9 cellular contexts compared by ENCODE assay signal in genomic region chr16:21646721-21647561, GRCh38. TPM values are rescaled to one million over a fixed set of nuclear protein-coding genes. Genes with fewer than 3 reads are reported as not detected.
DNase-seq lines count a peak whose midpoint lies in the region; ATAC-seq, FAIRE-seq and TF ChIP-seq lines count a peak whose summit lies in the region.
"Had no signal": no experiment of that assay in that cellular context is flagged by ENCODE, and none has a peak within 500 bp of the region (broad histone marks: within the 10 kb centered on the region; RNA-seq: fewer than 3 reads in every experiment).

No MANE protein-coding gene starts in this region.

- no TSS peak for BruUV-seq in HepG2 (replicated peaks; lab: Mats Ljungman, UMichigan)

- no peak for TF ChIP-seq CTCF in HepG2 (CRISPR knock-in tag; IDR thresholded peaks at IDR 0.05)

- POLR2A ChIA-PET in HepG2 (lab: Yijun Ruan, JAX) = no interaction called here

- H3K9me3 ChIP-seq in HepG2 (ENCODE audit: low read length) (no peaks in the 10 kb centered on the region), thymus (ENCODE audit: control insufficient read depth) (no peaks in the 10 kb centered on the region)

- CTCF ChIA-PET in HepG2 (lab: Yijun Ruan, JAX; ENCODE audit: low intra/inter-chr PET ratio, low total read pairs) = no interaction called here

- TF ChIP-seq EP300 in HepG2 (IDR thresholded peaks at IDR 0.05; ENCODE audit: low read depth in 2 of 2, low read length in 2 of 2) = no peak
- no peak for TF ChIP-seq EP300 in HepG2 (CRISPR knock-in tag; IDR thresholded peaks at IDR 0.05; ENCODE audit: borderline replicate concordance)

- FAIRE-seq in HepG2 (lab: Jason Lieb, UNC) = no peak

- WGBS in HepG2 (ENCODE audit: low lambda C conversion rate) = 93% methylated on average over 18 of the region's 18 CpGs
- WGBS in thymus = 75% methylated on average over 18 of the region's 18 CpGs

- no peak overlapping the region for H2AFZ ChIP-seq in HepG2 (ENCODE audit: low read length)

- H3K4me3 ChIP-seq in HepG2 (replicated peaks in 1 of 3; ENCODE audit: insufficient read depth in 1 of 3, low read depth in 2 of 3, low read length in 3 of 3) = no peak overlapping the region
- no peak overlapping the region for H3K4me3 ChIP-seq in thymus (ENCODE audit: low read length)

- no peak for TF ChIP-seq RAD21 in HepG2 (CRISPR knock-in tag; IDR thresholded peaks at IDR 0.05)

- ATAC-seq in GM19035 (IDR thresholded peaks at IDR 0.05; ENCODE audit: unreplicated experiment) (peak; percentile 88), HG03060 (IDR thresholded peaks at IDR 0.05; ENCODE audit: low read depth, unreplicated experiment) (peak; percentile 79), HepG2 (peak; percentile 65)

- intact Hi-C loops in HepG2 (cut with micrococcal nuclease; ENCODE audit: unreplicated experiment) = no loop called here

- H3K27me3 ChIP-seq in HepG2 (ENCODE audit: control insufficient read depth in 1 of 2, insufficient read depth in 2 of 2, low read length in 2 of 2) (no peaks in the 10 kb centered on the region), thymus (ENCODE audit: control insufficient read depth, insufficient read depth) (no peaks in the 10 kb centered on the region)

- peaks cover 4 to 9% of the 10 kb centered on the region in 2 experiments; a peak in 3 of 5 replicates for H3K36me3 ChIP-seq in HepG2 (replicated peaks in 1 of 2; ENCODE audit: control insufficient read depth in 1 of 2, insufficient read depth in 2 of 2, low read length in 2 of 2)
- no peaks in the 10 kb centered on the region for H3K36me3 ChIP-seq in thymus (ENCODE audit: control insufficient read depth, insufficient read depth)

- DNase-seq in activated CD4-positive, alpha-beta T cell treated with anti-CD3 and anti-CD28 coated beads, Interleukin-2, amount 50 U/mL, for 24 hours (ENCODE audit: low read depth in 1 of 2, low spot score in 1 of 2) = peak; percentile 32 to 62
- no peak for DNase-seq in HepG2 (ENCODE audit: low spot score)
- DNase-seq in anterior cingulate cortex (lab: John Stamatoyannopoulos, UW) = no peak
- no peak for DNase-seq in NCI-H748 (lab: John Stamatoyannopoulos, UW; ENCODE audit: unreplicated experiment)
- DNase-seq in foreskin melanocyte = no peak
- DNase-seq: left cardiac atrium had no signal

- H4K20me1 ChIP-seq in HepG2 (ENCODE audit: insufficient read depth, low read length) = peaks cover 3% of the 10 kb centered on the region; the same call in 1 of the 2 replicates

- H3K79me2 ChIP-seq in HepG2 (ENCODE audit: insufficient read depth, low read length) = no peaks in the 10 kb centered on the region

- H3K4me1 ChIP-seq in HepG2 (ENCODE audit: insufficient read depth, low read length) (peaks cover 23% of the 10 kb centered on the region), thymus (ENCODE audit: control insufficient read depth, insufficient read depth, low read length) (peaks cover 17% of the 10 kb centered on the region)

- TF ChIP-seq POLR2A in HepG2 (IDR thresholded peaks at IDR 0.05; ENCODE audit: insufficient read depth in 1 of 2, low read depth in 2 of 2, low read length in 2 of 2) = no peak

- H3K9ac ChIP-seq in HepG2 (ENCODE audit: insufficient read depth, low read depth, low read length) = no peak overlapping the region

- no peak overlapping the region for H3K4me2 ChIP-seq in HepG2 (ENCODE audit: low read depth, low read length)

- in situ Hi-C loops in HepG2 (cut with HindIII; ENCODE audit: extremely low pct_ligation_motif_present, low pct_unique_long_range_greater_than_20kb) = no loop called here

- H3K27ac ChIP-seq in HepG2 (ENCODE audit: extremely low read length, insufficient read depth, low read length) (peak overlapping the region; percentile 4), thymus (ENCODE audit: low read depth) (peak overlapping the region; percentile 82)

TF ChIP-seq in HepG2, 621 proteins besides CTCF, POLR2A, EP300 and RAD21 (continues in another document):
- TF ChIP-seq BCL6 (CRISPR knock-in tag; IDR thresholded peaks at IDR 0.05) (no peak), FOXK1 (CRISPR knock-in tag; IDR thresholded peaks at IDR 0.05; ENCODE audit: borderline replicate concordance, low read depth) (0 out of 2 replicates have a peak, but pooled peaks have one; percentile 7)

RNA-seq across cellular contexts. Expression of gene IGSF6, which starts 5.5 kb away (rescaled TPM):
- not detected in 2 replicates for total RNA-seq in HepG2 (2016; rRNA removed; fragmentation: Illumina TruSeq; extraction: Trizol)
- not detected in 2 replicates for total RNA-seq in HepG2 (2016; cell fraction: cytosol; rRNA removed; fragmentation: Illumina TruSeq; extraction: Trizol; ENCODE audit: low read depth)
- total RNA-seq in HepG2 (2016; cell fraction: insoluble cytoplasmic fraction; rRNA removed; fragmentation: Illumina TruSeq; extraction: Trizol) = not detected in 2 replicates
- total RNA-seq in HepG2 (2016; cell fraction: membrane; rRNA removed; fragmentation: Illumina TruSeq; extraction: Trizol) = not detected in 2 replicates
- not detected in 2 replicates for total RNA-seq in HepG2 (2016; cell fraction: nucleus; rRNA removed; fragmentation: Illumina TruSeq; extraction: Trizol)
- polyA plus RNA-seq in HepG2 (2011; rRNA removed) = not detected in 2 replicates
- polyA plus RNA-seq in HepG2 (2011; cell fraction: cytosol; rRNA removed) = not detected in 2 replicates
- not detected in 2 replicates for polyA plus RNA-seq in HepG2 (2011; cell fraction: nucleus; rRNA removed)
- polyA plus RNA-seq in HepG2 (2012) = 0.19 and 0.24 TPM in 2 replicates
- polyA plus RNA-seq in HepG2 (2016; cell fraction: cytosol; fragmentation: Illumina TruSeq; extraction: Trizol; ENCODE audit: low read depth) = not detected in 2 replicates
- polyA plus RNA-seq in HepG2 (2016; cell fraction: insoluble cytoplasmic fraction; fragmentation: Illumina TruSeq; extraction: Trizol; ENCODE audit: low read depth) = not detected in 2 replicates
- polyA plus RNA-seq in HepG2 (2016; cell fraction: membrane; fragmentation: Illumina TruSeq; extraction: Trizol; ENCODE audit: low read depth) = not detected in 2 replicates
- not detected in 2 replicates for polyA plus RNA-seq in HepG2 (2016; cell fraction: nucleus; fragmentation: Illumina TruSeq; extraction: Trizol; ENCODE audit: insufficient read depth, low read depth)
- not detected in 2 replicates for polyA minus RNA-seq in HepG2 (2011; rRNA and poly(A)+ RNA removed; ENCODE audit: low replicate concordance)
- not detected in 2 replicates for polyA minus RNA-seq in HepG2 (2011; cell fraction: cytosol; rRNA and poly(A)+ RNA removed)
- not detected in 2 replicates for polyA minus RNA-seq in HepG2 (2011; cell fraction: nucleus; rRNA and poly(A)+ RNA removed)
- 16.2 TPM for polyA plus RNA-seq in thymus

RNA-seq across cellular contexts. Expression of gene OTOA, which starts 16.8 kb away (rescaled TPM):
- 0.11 and 0.15 TPM in 2 replicates for total RNA-seq in HepG2 (2016; rRNA removed; fragmentation: Illumina TruSeq; extraction: Trizol)
- total RNA-seq in HepG2 (2016; cell fraction: cytosol; rRNA removed; fragmentation: Illumina TruSeq; extraction: Trizol; ENCODE audit: low read depth) = 0.09 and 0.10 TPM in 2 replicates
- total RNA-seq in HepG2 (2016; cell fraction: insoluble cytoplasmic fraction; rRNA removed; fragmentation: Illumina TruSeq; extraction: Trizol) = 0.06 and 0.11 TPM in 2 replicates
- 0.10 TPM in 1 of 2 replicates, not detected in the other for total RNA-seq in HepG2 (2016; cell fraction: membrane; rRNA removed; fragmentation: Illumina TruSeq; extraction: Trizol)
- total RNA-seq in HepG2 (2016; cell fraction: nucleus; rRNA removed; fragmentation: Illumina TruSeq; extraction: Trizol) = 0.40 and 0.50 TPM in 2 replicates
- polyA plus RNA-seq in HepG2 (2011; rRNA removed) (0.01 and 0.05 TPM in 2 replicates), thymus (1.3 TPM)
- 0.04 and 0.09 TPM in 2 replicates for polyA plus RNA-seq in HepG2 (2011; cell fraction: cytosol; rRNA removed)
- polyA plus RNA-seq in HepG2 (2011; cell fraction: nucleus; rRNA removed) = 0.06 and 0.10 TPM in 2 replicates
- polyA plus RNA-seq in HepG2 (2012) = 0.04 TPM in 1 of 2 replicates, not detected in the other
- polyA plus RNA-seq in HepG2 (2016; cell fraction: cytosol; fragmentation: Illumina TruSeq; extraction: Trizol; ENCODE audit: low read depth) = 0.05 TPM in 1 of 2 replicates, not detected in the other
- polyA plus RNA-seq in HepG2 (2016; cell fraction: insoluble cytoplasmic fraction; fragmentation: Illumina TruSeq; extraction: Trizol; ENCODE audit: low read depth) = 0.08 TPM in 1 of 2 replicates, not detected in the other
- polyA plus RNA-seq in HepG2 (2016; cell fraction: membrane; fragmentation: Illumina TruSeq; extraction: Trizol; ENCODE audit: low read depth) = 0.06 TPM in 1 of 2 replicates, not detected in the other
- 0.20 and 0.56 TPM in 2 replicates for polyA plus RNA-seq in HepG2 (2016; cell fraction: nucleus; fragmentation: Illumina TruSeq; extraction: Trizol; ENCODE audit: insufficient read depth, low read depth)
- polyA minus RNA-seq in HepG2 (2011; rRNA and poly(A)+ RNA removed; ENCODE audit: low replicate concordance) = 0.05 TPM in 1 of 2 replicates, not detected in the other
- polyA minus RNA-seq in HepG2 (2011; cell fraction: cytosol; rRNA and poly(A)+ RNA removed) = not detected in 2 replicates
- polyA minus RNA-seq in HepG2 (2011; cell fraction: nucleus; rRNA and poly(A)+ RNA removed) = 0.25 and 0.26 TPM in 2 replicates

RNA-seq across cellular contexts. Expression of gene METTL9, which starts 47.6 kb away (rescaled TPM):
- 175 and 204 TPM in 2 replicates for total RNA-seq in HepG2 (2016; rRNA removed; fragmentation: Illumina TruSeq; extraction: Trizol)
- total RNA-seq in HepG2 (2016; cell fraction: cytosol; rRNA removed; fragmentation: Illumina TruSeq; extraction: Trizol; ENCODE audit: low read depth) = 260 and 296 TPM in 2 replicates
- 189 and 192 TPM in 2 replicates for total RNA-seq in HepG2 (2016; cell fraction: insoluble cytoplasmic fraction; rRNA removed; fragmentation: Illumina TruSeq; extraction: Trizol)
- total RNA-seq in HepG2 (2016; cell fraction: membrane; rRNA removed; fragmentation: Illumina TruSeq; extraction: Trizol) = 531 and 570 TPM in 2 replicates
- 102 and 120 TPM in 2 replicates for total RNA-seq in HepG2 (2016; cell fraction: nucleus; rRNA removed; fragmentation: Illumina TruSeq; extraction: Trizol)
- 96.9 and 123 TPM in 2 replicates for polyA plus RNA-seq in HepG2 (2011; rRNA removed)
- 57.9 and 89.7 TPM in 2 replicates for polyA plus RNA-seq in HepG2 (2011; cell fraction: cytosol; rRNA removed)
- 22.0 and 27.5 TPM in 2 replicates for polyA plus RNA-seq in HepG2 (2011; cell fraction: nucleus; rRNA removed)
- 128 and 134 TPM in 2 replicates for polyA plus RNA-seq in HepG2 (2012)
- polyA plus RNA-seq in HepG2 (2016; cell fraction: cytosol; fragmentation: Illumina TruSeq; extraction: Trizol; ENCODE audit: low read depth) = 385 and 459 TPM in 2 replicates
- polyA plus RNA-seq in HepG2 (2016; cell fraction: insoluble cytoplasmic fraction; fragmentation: Illumina TruSeq; extraction: Trizol; ENCODE audit: low read depth) = 218 and 221 TPM in 2 replicates
- polyA plus RNA-seq in HepG2 (2016; cell fraction: membrane; fragmentation: Illumina TruSeq; extraction: Trizol; ENCODE audit: low read depth) = 534 and 554 TPM in 2 replicates
- 143 and 144 TPM in 2 replicates for polyA plus RNA-seq in HepG2 (2016; cell fraction: nucleus; fragmentation: Illumina TruSeq; extraction: Trizol; ENCODE audit: insufficient read depth, low read depth)
- 23.0 and 41.2 TPM in 2 replicates for polyA minus RNA-seq in HepG2 (2011; rRNA and poly(A)+ RNA removed; ENCODE audit: low replicate concordance)
- 66.7 and 68.9 TPM in 2 replicates for polyA minus RNA-seq in HepG2 (2011; cell fraction: cytosol; rRNA and poly(A)+ RNA removed)
- 50.9 and 56.4 TPM in 2 replicates for polyA minus RNA-seq in HepG2 (2011; cell fraction: nucleus; rRNA and poly(A)+ RNA removed)
- polyA plus RNA-seq in thymus = 97.7 TPM

Comparison
In these comparisons a context has a peak if more than half of its experiments do, and no peak if none do; other contexts are left out.
1. DNase-seq: peak in activated CD4-positive, alpha-beta T cell treated with anti-CD3 and anti-CD28 coated beads, Interleukin-2, amount 50 U/mL, for 24 hours (2 of 2); none in HepG2 (single experiment), anterior cingulate cortex (0 of 58), NCI-H748 (single experiment) and foreskin melanocyte (single experiment).
2. RNA of gene IGSF6, which starts 5.5 kb away (polyA plus RNA-seq): 16.2 TPM in thymus (single experiment); 0.19 to 0.24 TPM in HepG2; every median in the first group is over 10 times any median in the second.
3. Peak in every context shown above with its lines, with median percentiles within 50 percentile points of each other: ATAC-seq.